18 cellular contexts compared by ENCODE assay signal in genomic region chr2:188322569-188323531, GRCh38. TPM values are rescaled to one million over a fixed set of nuclear protein-coding genes. Genes with fewer than 3 reads are reported as not detected.
DNase-seq lines count a peak whose midpoint lies in the region; ATAC-seq, FAIRE-seq and TF ChIP-seq lines count a peak whose summit lies in the region.
"Had no signal": no experiment of that assay in that cellular context is flagged by ENCODE, and none has a peak within 500 bp of the region (broad histone marks: within the 10 kb centered on the region; RNA-seq: fewer than 3 reads in every experiment).

No MANE protein-coding gene starts in this region.

- no peaks in the 10 kb centered on the region for H3K9me3 Mint-ChIP-seq in T-cell
- H3K9me3 Mint-ChIP-seq: activated naive CD8-positive, alpha-beta T cell treated with anti-CD3 and anti-CD28 coated beads, Interleukin-2, amount 50 U/mL, for 24 hours; stimulated activated naive CD8-positive, alpha-beta T cell treated with anti-CD3 and anti-CD28 coated beads, Interleukin-15, Interleukin-2, amounts not matched to agents 100 ng/mL and 50 ng/mL, for 24 hours had no signal

- intact Hi-C loops in endothelial cell of umbilical vein (cut with micrococcal nuclease) (loop anchor here (5.0 kb wide), 1 partner anchor 446 kb away; no protein-coding TSS in a partner anchor), breast epithelium (cut with DNase I; ENCODE audit: low total_unique reads) (no loop called here)

- H3K27ac Mint-ChIP-seq in T-cell, result no peak overlapping the region
- H3K27ac Mint-ChIP-seq: activated naive CD8-positive, alpha-beta T cell treated with anti-CD3 and anti-CD28 coated beads, Interleukin-2, amount 50 U/mL, for 24 hours; stimulated activated naive CD8-positive, alpha-beta T cell treated with anti-CD3 and anti-CD28 coated beads, Interleukin-15, Interleukin-2, amounts not matched to agents 100 ng/mL and 50 ng/mL, for 24 hours had no signal

- H2AK5ac ChIP-seq in trophoblast cell (ENCODE audit: low read length), result no peak overlapping the region

- H3K4ac ChIP-seq in trophoblast cell (ENCODE audit: low read depth, low read length), result no peak overlapping the region

- H3K4me1 ChIP-seq in endothelial cell of umbilical vein (ENCODE audit: control insufficient read depth, extremely low read depth, insufficient read depth, low read length) (peaks cover 65% of the 10 kb centered on the region), trophoblast cell (ENCODE audit: control insufficient read depth in 1 of 2, insufficient read depth in 2 of 2, low read length in 2 of 2) (peaks cover 0 to 7% of the 10 kb centered on the region in 2 experiments), breast epithelium (no peaks in the 10 kb centered on the region)

- no peak overlapping the region for H3K9ac ChIP-seq in endothelial cell of umbilical vein (replicated peaks; ENCODE audit: extremely low read depth, insufficient read depth, low read length)
- H3K9ac ChIP-seq in trophoblast cell (ENCODE audit: low read length), result no peak overlapping the region

- H3K9me3 ChIP-seq in endothelial cell of umbilical vein (replicated peaks; ENCODE audit: control insufficient read depth, insufficient read depth, low read length) (no peaks in the 10 kb centered on the region), trophoblast cell (ENCODE audit: insufficient read depth, low read depth, low read length) (no peaks in the 10 kb centered on the region), breast epithelium (no peaks in the 10 kb centered on the region)

- dilution Hi-C loops in endothelial cell of umbilical vein (cut with MboI; ENCODE audit: extremely low pct_ligation_motif_present, low sequenced_read_pairs), result no loop called here

- no peak overlapping the region for H4K12ac ChIP-seq in trophoblast cell (ENCODE audit: low read depth, low read length)

- CTCF ChIA-PET in endothelial cell of umbilical vein (lab: Charles Lee), result interaction anchor here (0.8 to 1.9 kb wide), 4 partner anchors 11 to 31 kb away, joined by 4 to 8 read pairs (median 5); partner anchors contain the start of gene GULP1
- CTCF ChIA-PET in T-cell (lab: Charles Lee), result no interaction called here

- peak; percentile 89 for FAIRE-seq in H54 (lab: Jason Lieb, UNC)
- no peak for FAIRE-seq in endothelial cell of umbilical vein (lab: Jason Lieb, UNC)
- FAIRE-seq: G401.6 had no signal

- WGBS in trophoblast cell (ENCODE audit: extremely low coverage, insufficient coverage, insufficient read length), result no CpG with 5 or more reads among the region's 6 CpGs

- H2BK12ac ChIP-seq in trophoblast cell (ENCODE audit: low read length), result no peak overlapping the region

- H3K14ac ChIP-seq in trophoblast cell (ENCODE audit: low read length), result no peak overlapping the region

- no TSS peak for BruUV-seq in endothelial cell of umbilical vein (replicated peaks; lab: Mats Ljungman, UMichigan)

- no peak overlapping the region for H4K8ac ChIP-seq in trophoblast cell (ENCODE audit: low read depth, low read length)

- no peaks in the 10 kb centered on the region for H4K20me1 ChIP-seq in endothelial cell of umbilical vein (replicated peaks; ENCODE audit: control insufficient read depth, extremely low read depth, insufficient read depth, low read length)

- H3K27me3 ChIP-seq in endothelial cell of umbilical vein (ENCODE audit: control insufficient read depth in 2 of 2, insufficient read depth in 2 of 2, low read length in 2 of 2), result no peaks in the 10 kb centered on the region
- H3K27me3 ChIP-seq in trophoblast cell (ENCODE audit: insufficient read depth, low read length), result no peaks in the 10 kb centered on the region
- no peaks in the 10 kb centered on the region for H3K27me3 ChIP-seq in breast epithelium
- H3K27me3 ChIP-seq: dorsolateral prefrontal cortex had no signal

- H4K91ac ChIP-seq in trophoblast cell (ENCODE audit: low read depth, low read length), result no peak overlapping the region

- no peaks in the 10 kb centered on the region for H3K27me3 Mint-ChIP-seq in T-cell
- H3K27me3 Mint-ChIP-seq: activated naive CD8-positive, alpha-beta T cell treated with anti-CD3 and anti-CD28 coated beads, Interleukin-2, amount 50 U/mL, for 24 hours; stimulated activated naive CD8-positive, alpha-beta T cell treated with anti-CD3 and anti-CD28 coated beads, Interleukin-15, Interleukin-2, amounts not matched to agents 100 ng/mL and 50 ng/mL, for 24 hours had no signal

- no peak overlapping the region for H3K4me3 ChIP-seq in endothelial cell of umbilical vein (replicated peaks in 1 of 3; ENCODE audit: insufficient read depth in 1 of 3, low read depth in 1 of 3, low read length in 3 of 3)
- H3K4me3 ChIP-seq in trophoblast cell (ENCODE audit: low read depth, low read length), result no peak overlapping the region
- H3K4me3 ChIP-seq in breast epithelium, result no peak overlapping the region
- H3K4me3 ChIP-seq: dorsolateral prefrontal cortex had no signal

- H2BK120ac ChIP-seq in trophoblast cell (ENCODE audit: insufficient read depth, low read length, poor library complexity), result no peak overlapping the region

- H3K36me3 Mint-ChIP-seq in T-cell, result no peaks in the 10 kb centered on the region
- H3K36me3 Mint-ChIP-seq: CD14-positive monocyte, immature natural killer cell had no signal

- no peak overlapping the region for H2BK5ac ChIP-seq in trophoblast cell (ENCODE audit: low read depth, low read length, poor library complexity)

- no peak for DNase-seq in H54 (ENCODE audit: insufficient read length, low spot score)
- peak; percentile 35 for DNase-seq in RPMI7951 (ENCODE audit: low read depth)
- peak; percentile 60 for DNase-seq in endothelial cell of umbilical vein (ENCODE audit: low read depth, low spot score)
- no peak for DNase-seq in trophoblast cell
- no peak for DNase-seq in breast epithelium (ENCODE audit: low spot score in 2 of 2)
- DNase-seq in T-cell, result no peak
- DNase-seq in NCI-H2196 treated with DMSO at 0.1 percent for 48 hours (lab: John Stamatoyannopoulos, UW; ENCODE audit: unreplicated experiment), result no peak
- DNase-seq: activated naive CD8-positive, alpha-beta T cell treated with anti-CD3 and anti-CD28 coated beads, Interleukin-2, amount 50 U/mL, for 24 hours; dorsolateral prefrontal cortex; immature natural killer cell; Kasumi-1; NCI-H187 treated with DMSO at 0.1 percent for 48 hours; retina; WERI-Rb-1 had no signal

- no peak overlapping the region for H3K23ac ChIP-seq in trophoblast cell (ENCODE audit: low read length)

- H3K18ac ChIP-seq in trophoblast cell (ENCODE audit: low read length), result no peak overlapping the region

- no peak for ATAC-seq in HG02938 (IDR thresholded peaks at IDR 0.05; ENCODE audit: unreplicated experiment)
- ATAC-seq in T-cell (replicated peaks in 1 of 4), result no peak
- ATAC-seq: activated naive CD8-positive, alpha-beta T cell treated with anti-CD3 and anti-CD28 coated beads, Interleukin-2, amount 50 U/mL, for 24 hours had no signal

- H2AFZ ChIP-seq in endothelial cell of umbilical vein (ENCODE audit: low read depth, low read length) (no peak overlapping the region), trophoblast cell (ENCODE audit: insufficient read depth, low read length, poor library complexity) (no peak overlapping the region)

- no peak overlapping the region for H3K4me3 Mint-ChIP-seq in T-cell
- H3K4me3 Mint-ChIP-seq: activated naive CD8-positive, alpha-beta T cell treated with anti-CD3 and anti-CD28 coated beads, Interleukin-2, amount 50 U/mL, for 24 hours; CD14-positive monocyte; immature natural killer cell; stimulated activated naive CD8-positive, alpha-beta T cell treated with anti-CD3 and anti-CD28 coated beads, Interleukin-15, Interleukin-2, amounts not matched to agents 100 ng/mL and 50 ng/mL, for 24 hours had no signal

- H3K79me2 ChIP-seq in endothelial cell of umbilical vein (ENCODE audit: control insufficient read depth, insufficient read depth, low read length) (peaks cover 29% of the 10 kb centered on the region), trophoblast cell (ENCODE audit: control insufficient read depth, insufficient read depth, low read length, poor library complexity) (no peaks in the 10 kb centered on the region)

- peaks cover 0 to 2% (median 0%) of the 10 kb centered on the region in 3 donors for H3K4me1 Mint-ChIP-seq in T-cell
- H3K4me1 Mint-ChIP-seq: activated naive CD8-positive, alpha-beta T cell treated with anti-CD3 and anti-CD28 coated beads, Interleukin-2, amount 50 U/mL, for 24 hours; CD14-positive monocyte; immature natural killer cell had no signal

- H3K27ac ChIP-seq in endothelial cell of umbilical vein (ENCODE audit: insufficient read depth, low read depth, low read length), result peak overlapping the region; percentile 50
- H3K27ac ChIP-seq in trophoblast cell (ENCODE audit: low read depth, low read length), result peak overlapping the region; percentile 26
- H3K27ac ChIP-seq in breast epithelium, result no peak overlapping the region
- H3K27ac ChIP-seq: dorsolateral prefrontal cortex, WERI-Rb-1 had no signal

- no peak for TF ChIP-seq POLR2A in H54 (IDR thresholded peaks at IDR 0.05; ENCODE audit: low read depth, low read length)
- TF ChIP-seq POLR2A in endothelial cell of umbilical vein (IDR thresholded peaks at IDR 0.05; ENCODE audit: low read depth, low read length), result no peak
- no peak for TF ChIP-seq POLR2A in breast epithelium (IDR thresholded peaks at IDR 0.05)

- no peaks in the 10 kb centered on the region for H3K79me1 ChIP-seq in trophoblast cell (ENCODE audit: low read length)

- no peak for TF ChIP-seq CTCF in endothelial cell of umbilical vein (IDR thresholded peaks at IDR 0.05; ENCODE audit: extremely low read depth in 1 of 2, insufficient read depth in 1 of 2, low read depth in 1 of 2, low read length in 2 of 2)
- TF ChIP-seq CTCF in breast epithelium (IDR thresholded peaks at IDR 0.05), result no peak

- POLR2A ChIA-PET in endothelial cell of umbilical vein (lab: Charles Lee) (no interaction called here), T-cell (lab: Charles Lee) (interaction anchor here in 1 of 2 donors (0.6 kb wide), 1 partner anchor 81 kb away, joined by 3 read pairs; no protein-coding TSS in a partner anchor)

- H3K36me3 ChIP-seq in endothelial cell of umbilical vein (ENCODE audit: control insufficient read depth in 2 of 2, extremely low read depth in 1 of 2, insufficient read depth in 2 of 2, low read length in 2 of 2) (no peaks in the 10 kb centered on the region), trophoblast cell (ENCODE audit: control insufficient read depth in 1 of 2, insufficient read depth in 2 of 2, low read length in 2 of 2) (no peaks in the 10 kb centered on the region), breast epithelium (no peaks in the 10 kb centered on the region)
- H3K36me3 ChIP-seq: WERI-Rb-1 had no signal

- no peaks in the 10 kb centered on the region for H3K9me1 ChIP-seq in endothelial cell of umbilical vein (replicated peaks; ENCODE audit: control insufficient read depth, extremely low read depth, insufficient read depth, low read length)

- H3K4me2 ChIP-seq in endothelial cell of umbilical vein (ENCODE audit: insufficient read depth, low read length) (peak overlapping the region; percentile 50), trophoblast cell (ENCODE audit: low read length) (no peak overlapping the region)

RNA-seq across cellular contexts. Expression of gene GULP1, which starts 31.2 kb away (rescaled TPM):
- total RNA-seq in RPMI7951 (2014; rRNA removed; shearing (Covaris generic)), result 83.9 and 87.0 TPM in 2 replicates
- total RNA-seq in endothelial cell of umbilical vein (43.0 and 53.8 TPM in 2 replicates), breast epithelium (10 to 100 TPM; 16.5 to 47.9 (median 43.8) TPM), T-cell (under 1 TPM in 3 of 5 donors, not detected in 2; 0.13 to 0.47 (median 0.13) TPM)
- 24.4 and 24.7 TPM in 2 replicates for polyA plus RNA-seq in endothelial cell of umbilical vein
- 28.6 and 29.3 TPM in 2 replicates for polyA plus RNA-seq in endothelial cell of umbilical vein (2011; cell fraction: cytosol; rRNA removed)
- polyA plus RNA-seq in endothelial cell of umbilical vein (2011; cell fraction: nucleus; rRNA removed), result 38.7 and 44.8 TPM in 2 replicates
- polyA plus RNA-seq in endothelial cell of umbilical vein (2012), result 27.3 and 33.7 TPM in 2 replicates
- polyA minus RNA-seq in endothelial cell of umbilical vein, result 54.1 and 69.8 TPM in 2 replicates
- not detected for polyA minus RNA-seq in endothelial cell of umbilical vein (2011; cell fraction: cytosol; rRNA and poly(A)+ RNA removed)
- 128 and 148 TPM in 2 replicates for polyA minus RNA-seq in endothelial cell of umbilical vein (2011; cell fraction: nucleus; rRNA and poly(A)+ RNA removed)
- polyA plus RNA-seq in trophoblast cell (2013), result 38.6 and 39.1 TPM in 2 replicates
- polyA plus RNA-seq: CD14-positive monocyte, immature natural killer cell had no signal

Comparison
In these comparisons a context has a peak if more than half of its experiments do, and no peak if none do; other contexts are left out.
1. DNase-seq: peak in RPMI7951 (single experiment) and endothelial cell of umbilical vein (single experiment); none in H54 (single experiment), trophoblast cell (0 of 2), breast epithelium (0 of 2), T-cell (0 of 34) and NCI-H2196 treated with DMSO at 0.1 percent for 48 hours (single experiment).
2. H3K27ac ChIP-seq: peak in endothelial cell of umbilical vein (single experiment) and trophoblast cell (single experiment); none in breast epithelium (0 of 2).
3. RNA of gene GULP1, which starts 31.2 kb away (total RNA-seq): 83.9 to 87.0 TPM in RPMI7951, 43.0 to 53.8 TPM in endothelial cell of umbilical vein and 16.5 to 47.9 TPM in breast epithelium; 0.13 to 0.47 TPM in T-cell; every median in the first group is over 10 times any median in the second.